Comparison of ENCODE assay signal across 21 cellular contexts in the genomic region with DNA sequence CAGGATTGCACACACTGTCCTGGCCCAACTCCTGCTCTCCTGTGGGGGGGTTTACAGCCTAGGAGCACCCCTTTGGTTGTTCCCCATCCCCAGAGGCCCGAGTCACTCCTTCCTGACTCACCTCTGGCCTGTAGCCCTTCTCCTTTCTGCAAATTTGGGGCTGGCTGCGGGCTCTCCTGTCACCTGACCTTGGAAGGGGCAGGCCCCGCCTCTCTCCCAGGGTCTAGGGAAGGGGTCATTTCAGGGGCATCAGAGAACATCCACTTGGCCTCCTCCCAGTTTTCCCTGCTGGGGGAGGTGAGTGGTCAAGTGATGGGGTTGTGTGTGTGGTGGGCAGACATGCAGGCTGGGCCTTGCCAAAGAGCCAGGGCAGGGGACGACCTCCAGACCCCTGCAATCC. TPM values are rescaled to one million over a fixed set of nuclear protein-coding genes. Genes with fewer than 3 reads are reported as not detected.
A peak's percentile ranks its signal among the peaks of the same experiment; 100 is the strongest.
DNase-seq lines count a peak whose midpoint lies in the region; ATAC-seq, FAIRE-seq and TF ChIP-seq lines count a peak whose summit lies in the region.
"Had no signal": no experiment of that assay in that cellular context is flagged by ENCODE, and none has a peak within 500 bp of the region (broad histone marks: within the 10 kb centered on the region; RNA-seq: fewer than 3 reads in every experiment).

No MANE protein-coding gene starts in this region.

- dilution Hi-C loops in IMR-90 (cut with HindIII; ENCODE audit: low sequenced_read_pairs, unreplicated experiment) = no loop called here

- H3K4me1 ChIP-seq in IMR-90 (ENCODE audit: control insufficient read depth, insufficient read depth, low read length) (peaks cover 5% of the 10 kb centered on the region), small intestine (ENCODE audit: control insufficient read depth in 2 of 2, insufficient read depth in 1 of 2, low read depth in 1 of 2, low read length in 1 of 2) (no peaks in the 10 kb centered on the region)

- no peak overlapping the region for H3K4me2 ChIP-seq in IMR-90 (ENCODE audit: low read depth, low read length)

- TF ChIP-seq POLR2A in IMR-90 (IDR thresholded peaks at IDR 0.05; ENCODE audit: low read depth, low read length) = no peak

- TF ChIP-seq RAD21 in IMR-90 (IDR thresholded peaks at IDR 0.05; ENCODE audit: low read length) = no peak

- DNase-seq in activated CD4-positive, alpha-beta T cell treated with anti-CD3 and anti-CD28 coated beads, Interleukin-2, amount 10 ng/mL, durations not matched to agents 24 days and 14 days = peak; percentile 57
- DNase-seq in activated CD4-positive, alpha-beta T cell treated with anti-CD3 and anti-CD28 coated beads, Interleukin-2, amount 50 U/mL, for 4 hours = no peak
- DNase-seq in IMR-90 (no peak), hepatic stellate cell (ENCODE audit: low spot score) (peak; percentile 2), skeletal muscle cell (ENCODE audit: low read depth) (no peak), osteocyte (ENCODE audit: extremely low spot score, unreplicated experiment) (no peak), small intestine (no peak), amygdala (lab: John Stamatoyannopoulos, UW) (no peak)
- DNase-seq: activated CD4-positive, alpha-beta memory T cell treated with anti-CD3 and anti-CD28 coated beads for 36 hours; activated naive CD8-positive, alpha-beta T cell treated with anti-CD3 and anti-CD28 coated beads, Interleukin-2, amount 50 U/mL, for 24 hours; activated T-cell treated with anti-CD3 and anti-CD28 coated beads, Interleukin-2, amount 50 U/mL, for 48 hours; HFFc6; NCI-H1417 treated with DMSO at 0.1 percent for 48 hours; NCI-H748 treated with DMSO at 0.1 percent for 48 hours; Peyer's patch; stimulated activated naive CD4-positive, alpha-beta T cell; transverse colon had no signal

- no peaks in the 10 kb centered on the region for H3K36me3 ChIP-seq in IMR-90 (ENCODE audit: control insufficient read depth, insufficient read depth, low read length)
- no peaks in the 10 kb centered on the region for H3K36me3 ChIP-seq in small intestine (ENCODE audit: control insufficient read depth in 2 of 2, insufficient read depth in 2 of 2, low read length in 2 of 2)
- H3K36me3 ChIP-seq: Peyer's patch, transverse colon had no signal

- H2AK9ac ChIP-seq in IMR-90 (replicated peaks; ENCODE audit: low read depth, low read length, poor library complexity) = peak overlapping the region; percentile 78

- no peak overlapping the region for H4K8ac ChIP-seq in IMR-90 (ENCODE audit: low read depth in 2 of 2, low read length in 2 of 2)

- H3K4me3 ChIP-seq in IMR-90 (ENCODE audit: insufficient read depth, low read depth, low read length) (no peak overlapping the region), skeletal muscle cell (ENCODE audit: low read depth, low read length) (peak overlapping the region; percentile 69), small intestine (ENCODE audit: low read depth in 1 of 2, low read length in 2 of 2) (no peak overlapping the region)
- H3K4me3 ChIP-seq: mucosa of descending colon, Peyer's patch, transverse colon had no signal

- no peak for TF ChIP-seq CTCF in IMR-90 (conservative IDR thresholded peaks at IDR 0.05; ENCODE audit: low read depth, low read length)
- TF ChIP-seq CTCF in osteocyte (IDR thresholded peaks at IDR 0.05) = no peak

- no peak overlapping the region for H4K91ac ChIP-seq in IMR-90 (ENCODE audit: insufficient read depth, low read depth, low read length)

- H3K27me3 Mint-ChIP-seq in activated CD4-positive, alpha-beta T cell treated with anti-CD3 and anti-CD28 coated beads, Interleukin-2, amount 10 ng/mL, durations not matched to agents 24 days and 14 days = peaks cover 2% of the 10 kb centered on the region
- H3K27me3 Mint-ChIP-seq in osteocyte (ENCODE audit: unreplicated experiment) = no peaks in the 10 kb centered on the region
- H3K27me3 Mint-ChIP-seq: activated CD4-positive, alpha-beta memory T cell treated with anti-CD3 and anti-CD28 coated beads for 36 hours; activated naive CD8-positive, alpha-beta T cell treated with anti-CD3 and anti-CD28 coated beads, Interleukin-2, amount 50 U/mL, for 24 hours had no signal

- no peak overlapping the region for H2BK120ac ChIP-seq in IMR-90 (ENCODE audit: low read depth, low read length)

- no peak for FAIRE-seq in small intestine (lab: Jason Lieb, UNC)
- FAIRE-seq: GM18507 had no signal

- H3K27ac Mint-ChIP-seq in activated CD4-positive, alpha-beta T cell treated with anti-CD3 and anti-CD28 coated beads, Interleukin-2, amount 10 ng/mL, durations not matched to agents 24 days and 14 days = peak overlapping the region; percentile 53
- no peak overlapping the region for H3K27ac Mint-ChIP-seq in osteocyte (ENCODE audit: unreplicated experiment)
- H3K27ac Mint-ChIP-seq: activated CD4-positive, alpha-beta memory T cell treated with anti-CD3 and anti-CD28 coated beads for 36 hours; activated naive CD8-positive, alpha-beta T cell treated with anti-CD3 and anti-CD28 coated beads, Interleukin-2, amount 50 U/mL, for 24 hours; HFFc6 had no signal

- no peak overlapping the region for H2BK5ac ChIP-seq in IMR-90 (ENCODE audit: low read depth, low read length, poor library complexity, severe bottlenecking)

- H3K27me3 ChIP-seq in IMR-90 (ENCODE audit: control insufficient read depth, insufficient read depth, low read length) = no peaks in the 10 kb centered on the region; the same call in 1 of the 2 replicates
- H3K27me3 ChIP-seq in small intestine (ENCODE audit: control insufficient read depth in 2 of 2, insufficient read depth in 2 of 2, low read length in 2 of 2) = no peaks in the 10 kb centered on the region
- H3K27me3 ChIP-seq: Peyer's patch, transverse colon had no signal

- no peak overlapping the region for H3K4me3 Mint-ChIP-seq in activated CD4-positive, alpha-beta T cell treated with anti-CD3 and anti-CD28 coated beads, Interleukin-2, amount 10 ng/mL, durations not matched to agents 24 days and 14 days
- H3K4me3 Mint-ChIP-seq in osteocyte (ENCODE audit: unreplicated experiment) = no peak overlapping the region
- H3K4me3 Mint-ChIP-seq: activated CD4-positive, alpha-beta memory T cell treated with anti-CD3 and anti-CD28 coated beads for 36 hours; HFFc6 had no signal

- WGBS in IMR-90 (ENCODE audit: extremely low coverage in 2 of 2, insufficient read length in 1 of 2), 2 experiments = no CpG with 5 or more reads among the region's 4 CpGs
- 79 to 87% (median 81%) methylated on average over 3 to 4 of the region's 4 CpGs for WGBS in small intestine, 3 donors

- 0 out of 2 replicates have a peak, but pooled peaks cover 3% of the 10 kb centered on the region for H4K20me1 ChIP-seq in IMR-90 (ENCODE audit: insufficient read depth, low read length)

- POLR2A ChIA-PET in IMR-90 (lab: Charles Lee; ENCODE audit: unreplicated experiment) = no interaction called here

- H3K4ac ChIP-seq in IMR-90 (ENCODE audit: low read depth, low read length) = no peak overlapping the region

- no peak overlapping the region for H3K14ac ChIP-seq in IMR-90 (replicated peaks; ENCODE audit: low read depth, low read length)

- no peak overlapping the region for H3K27ac ChIP-seq in IMR-90 (ENCODE audit: insufficient read depth, low read length)
- no peak overlapping the region for H3K27ac ChIP-seq in small intestine (ENCODE audit: low read depth in 1 of 2, low read length in 1 of 2)
- H3K27ac ChIP-seq: C4-2B, Peyer's patch, transverse colon had no signal

- H2AFZ ChIP-seq in IMR-90 (replicated peaks; ENCODE audit: low read length, poor library complexity) = peak overlapping the region; percentile 48

- H3K18ac ChIP-seq in IMR-90 (ENCODE audit: low read depth, low read length) = no peak overlapping the region

- no TSS peak for BruUV-seq in IMR-90 (replicated peaks; lab: Mats Ljungman, UMichigan)

- no peak overlapping the region for H2AK5ac ChIP-seq in IMR-90 (ENCODE audit: low read depth, low read length)

- no peak overlapping the region for H3K56ac ChIP-seq in IMR-90 (ENCODE audit: extremely low read depth, insufficient read depth, low read length)

- CTCF ChIA-PET in IMR-90 (lab: Yijun Ruan, JAX) = no interaction called here

- no peak overlapping the region for H3K9ac ChIP-seq in IMR-90 (ENCODE audit: low read depth, low read length)

- no peaks in the 10 kb centered on the region for H3K79me1 ChIP-seq in IMR-90 (ENCODE audit: low read depth in 1 of 2, low read length in 2 of 2)

- ATAC-seq in IMR-90 (ENCODE audit: low read depth) = no peak
- ATAC-seq: activated naive CD8-positive, alpha-beta T cell treated with anti-CD3 and anti-CD28 coated beads, Interleukin-2, amount 50 U/mL, for 24 hours; mucosa of descending colon had no signal

- intact Hi-C loops in activated CD4-positive, alpha-beta T cell treated with anti-CD3 and anti-CD28 coated beads, Interleukin-2, amount 10 ng/mL, durations not matched to agents 24 days and 14 days (cut with micrococcal nuclease) = no loop called here
- intact Hi-C loops in IMR-90 (cut with micrococcal nuclease) = no loop called here

- no peaks in the 10 kb centered on the region for H3K36me3 Mint-ChIP-seq in activated CD4-positive, alpha-beta T cell treated with anti-CD3 and anti-CD28 coated beads, Interleukin-2, amount 10 ng/mL, durations not matched to agents 24 days and 14 days (ENCODE audit: low read depth)
- H3K36me3 Mint-ChIP-seq in osteocyte (ENCODE audit: unreplicated experiment) = no peaks in the 10 kb centered on the region
- H3K36me3 Mint-ChIP-seq: activated CD4-positive, alpha-beta memory T cell treated with anti-CD3 and anti-CD28 coated beads for 36 hours had no signal

- H3K9me1 ChIP-seq in IMR-90 (ENCODE audit: insufficient read depth, low read length) = no peaks in the 10 kb centered on the region

- peaks cover 11% of the 10 kb centered on the region for H3K4me1 Mint-ChIP-seq in activated CD4-positive, alpha-beta T cell treated with anti-CD3 and anti-CD28 coated beads, Interleukin-2, amount 10 ng/mL, durations not matched to agents 24 days and 14 days
- H3K4me1 Mint-ChIP-seq in osteocyte (ENCODE audit: unreplicated experiment) = peaks cover 11% of the 10 kb centered on the region

- H2BK15ac ChIP-seq in IMR-90 (ENCODE audit: low read depth, low read length) = no peak overlapping the region

- H3K9me3 ChIP-seq in IMR-90 (ENCODE audit: control insufficient read depth, insufficient read depth, low read length) (no peaks in the 10 kb centered on the region), small intestine (ENCODE audit: control insufficient read depth, low read depth) (no peaks in the 10 kb centered on the region)
- H3K9me3 ChIP-seq: mucosa of descending colon, Peyer's patch, transverse colon had no signal

- no peak overlapping the region for H2BK20ac ChIP-seq in IMR-90 (ENCODE audit: low read depth, low read length)

- H3K23ac ChIP-seq in IMR-90 (ENCODE audit: low read depth, low read length) = no peak overlapping the region

- no peak overlapping the region for H4K5ac ChIP-seq in IMR-90 (ENCODE audit: low read depth, low read length)

- no peaks in the 10 kb centered on the region for H3K9me3 Mint-ChIP-seq in activated CD4-positive, alpha-beta T cell treated with anti-CD3 and anti-CD28 coated beads, Interleukin-2, amount 10 ng/mL, durations not matched to agents 24 days and 14 days
- no peaks in the 10 kb centered on the region for H3K9me3 Mint-ChIP-seq in osteocyte (ENCODE audit: unreplicated experiment)
- H3K9me3 Mint-ChIP-seq: activated CD4-positive, alpha-beta memory T cell treated with anti-CD3 and anti-CD28 coated beads for 36 hours; activated naive CD8-positive, alpha-beta T cell treated with anti-CD3 and anti-CD28 coated beads, Interleukin-2, amount 50 U/mL, for 24 hours; HFFc6 had no signal

- in situ Hi-C loops in IMR-90 (cut with MboI; ENCODE audit: low sequenced_read_pairs) = no loop called here

RNA-seq across cellular contexts. Expression of a gene that starts 1.8 kb away (rescaled TPM):
- total RNA-seq in activated CD4-positive, alpha-beta T cell treated with anti-CD3 and anti-CD28 coated beads, Interleukin-2, amount 10 ng/mL, durations not matched to agents 24 days and 14 days = 0.17 and 0.49 TPM in 2 replicates
- total RNA-seq in IMR-90 (2012; rRNA removed) = 0.18 and 0.28 TPM in 2 replicates
- 1.3 and 1.5 TPM in 2 replicates for polyA plus RNA-seq in IMR-90 (2012; rRNA removed)
- 0.94 and 1.1 TPM in 2 replicates for polyA plus RNA-seq in IMR-90 (2012; cell fraction: cytosol; rRNA removed)
- polyA plus RNA-seq in IMR-90 (2012; cell fraction: nucleus; rRNA removed; ENCODE audit: low replicate concordance) = 1.8 and 2.7 TPM in 2 replicates
- 0.89 and 0.99 TPM in 2 replicates for total RNA-seq in osteocyte
- polyA plus RNA-seq in small intestine = 1 to 10 TPM in 1 of 3 donors, not detected in 2; 2.3 TPM

RNA-seq across cellular contexts. Expression of a gene that starts 6.5 kb away (rescaled TPM):
- total RNA-seq in activated CD4-positive, alpha-beta T cell treated with anti-CD3 and anti-CD28 coated beads, Interleukin-2, amount 10 ng/mL, durations not matched to agents 24 days and 14 days = 113 and 121 TPM in 2 replicates
- total RNA-seq in IMR-90 (2012; rRNA removed) (9.3 and 10.0 TPM in 2 replicates), osteocyte (46.8 and 46.9 TPM in 2 replicates)
- polyA plus RNA-seq in IMR-90 (2012; rRNA removed) (29.9 and 32.4 TPM in 2 replicates), small intestine (10 to 100 TPM; 31.7 to 53.2 (median 45.9) TPM)
- 30.1 and 48.3 TPM in 2 replicates for polyA plus RNA-seq in IMR-90 (2012; cell fraction: cytosol; rRNA removed)
- polyA plus RNA-seq in IMR-90 (2012; cell fraction: nucleus; rRNA removed; ENCODE audit: low replicate concordance) = 39.6 and 90.8 TPM in 2 replicates

RNA-seq across cellular contexts. Expression of a gene that starts 21.5 kb away (rescaled TPM):
- 2.7 and 2.9 TPM in 2 replicates for total RNA-seq in activated CD4-positive, alpha-beta T cell treated with anti-CD3 and anti-CD28 coated beads, Interleukin-2, amount 10 ng/mL, durations not matched to agents 24 days and 14 days
- total RNA-seq in IMR-90 (2012; rRNA removed) = 0.54 and 1.1 TPM in 2 replicates
- 1.3 and 2.1 TPM in 2 replicates for polyA plus RNA-seq in IMR-90 (2012; rRNA removed)
- polyA plus RNA-seq in IMR-90 (2012; cell fraction: cytosol; rRNA removed) = 2.3 and 3.1 TPM in 2 replicates
- polyA plus RNA-seq in IMR-90 (2012; cell fraction: nucleus; rRNA removed; ENCODE audit: low replicate concordance) = 8.7 and 10.3 TPM in 2 replicates
- total RNA-seq in osteocyte = 0.46 TPM in 1 of 2 replicates, not detected in the other
- polyA plus RNA-seq in small intestine = under 1 TPM in 2 of 3 donors, not detected in 1; 0.43 to 0.89 TPM
- total RNA-seq: fibroblast of villous mesenchyme, Peyer's patch, transverse colon had no signal

RNA-seq across cellular contexts. Expression of a gene that starts 49.2 kb away (rescaled TPM):
- 52.8 and 59.9 TPM in 2 replicates for total RNA-seq in activated CD4-positive, alpha-beta T cell treated with anti-CD3 and anti-CD28 coated beads, Interleukin-2, amount 10 ng/mL, durations not matched to agents 24 days and 14 days
- 5.6 and 7.8 TPM in 2 replicates for total RNA-seq in IMR-90 (2012; rRNA removed)
- polyA plus RNA-seq in IMR-90 (2012; rRNA removed) = 25.5 and 36.7 TPM in 2 replicates
- polyA plus RNA-seq in IMR-90 (2012; cell fraction: cytosol; rRNA removed) = 19.4 and 32.1 TPM in 2 replicates
- polyA plus RNA-seq in IMR-90 (2012; cell fraction: nucleus; rRNA removed; ENCODE audit: low replicate concordance) = 103 and 138 TPM in 2 replicates
- 22.8 and 32.1 TPM in 2 replicates for total RNA-seq in osteocyte
- 10 to 100 TPM; 37.9 to 62.8 (median 55.7) TPM for polyA plus RNA-seq in small intestine

RNA-seq across cellular contexts. Expression of a gene that starts 53.5 kb away (rescaled TPM):
- 112 and 114 TPM in 2 replicates for total RNA-seq in activated CD4-positive, alpha-beta T cell treated with anti-CD3 and anti-CD28 coated beads, Interleukin-2, amount 10 ng/mL, durations not matched to agents 24 days and 14 days
- total RNA-seq in IMR-90 (2012; rRNA removed) = 3.0 and 4.2 TPM in 2 replicates
- 10.0 and 14.2 TPM in 2 replicates for polyA plus RNA-seq in IMR-90 (2012; rRNA removed)
- 4.0 and 11.5 TPM in 2 replicates for polyA plus RNA-seq in IMR-90 (2012; cell fraction: cytosol; rRNA removed)
- 9.6 and 20.8 TPM in 2 replicates for polyA plus RNA-seq in IMR-90 (2012; cell fraction: nucleus; rRNA removed; ENCODE audit: low replicate concordance)
- 10.2 and 10.8 TPM in 2 replicates for total RNA-seq in osteocyte
- polyA plus RNA-seq in small intestine = 10 to 100 TPM in 2 of 3 donors, 1 to 10 TPM in 1; 9.5 to 23.9 (median 11.0) TPM

Comparison
In these comparisons a context has a peak if more than half of its experiments do, and no peak if none do; other contexts are left out.
1. DNase-seq: peak in activated CD4-positive, alpha-beta T cell treated with anti-CD3 and anti-CD28 coated beads, Interleukin-2, amount 10 ng/mL, durations not matched to agents 24 days and 14 days (single experiment) and hepatic stellate cell (single experiment); none in activated CD4-positive, alpha-beta T cell treated with anti-CD3 and anti-CD28 coated beads, Interleukin-2, amount 50 U/mL, for 4 hours (0 of 2), IMR-90 (single experiment), skeletal muscle cell (single experiment), osteocyte (single experiment), small intestine (single experiment) and amygdala (0 of 56).